In the genomic region with DNA sequence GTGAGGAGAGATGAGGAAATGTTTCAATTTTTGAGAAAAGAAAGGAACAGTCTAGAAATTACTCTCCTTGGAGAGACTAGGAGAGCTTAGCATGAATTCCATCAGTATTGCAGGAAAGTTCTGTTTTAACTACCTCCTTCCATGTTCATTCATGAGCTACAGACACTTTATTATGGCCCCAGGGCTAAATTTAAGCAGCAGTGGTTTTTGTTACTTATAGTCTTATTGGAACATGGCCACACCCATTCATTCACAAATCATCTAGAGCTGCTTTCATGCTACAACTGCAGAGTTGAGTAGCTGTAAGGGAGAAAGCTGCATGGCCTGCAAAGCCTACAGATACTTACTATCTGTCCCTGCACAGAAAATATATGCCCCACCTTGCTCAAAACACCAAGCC, we compare ENCODE assay signal across 14 cellular contexts.
DNase-seq lines count a peak whose midpoint lies in the region; ATAC-seq, FAIRE-seq and TF ChIP-seq lines count a peak whose summit lies in the region.
"Had no signal": no experiment of that assay in that cellular context is flagged by ENCODE, and none has a peak within 500 bp of the region (broad histone marks: within the 10 kb centered on the region; RNA-seq: fewer than 3 reads in every experiment).

No MANE protein-coding gene starts in this region.

- no peak for DNase-seq in GM12891 (ENCODE audit: insufficient read length, low spot score)
- DNase-seq in NCI-H1048 (lab: John Stamatoyannopoulos, UW), result peak; percentile 17
- DNase-seq in foreskin melanocyte, result peak; percentile 17
- no peak for DNase-seq in pancreas
- no peak for DNase-seq in NCI-H2081 (lab: John Stamatoyannopoulos, UW)
- DNase-seq in heart left ventricle, result no peak
- DNase-seq: BE2C; C1 segment of cervical spinal cord; CD4-positive, CD25-positive, alpha-beta regulatory T cell; CD8-positive, alpha-beta memory T cell; DMS153; DMS79; GDM1; HCEC 1CT had no signal

- no peaks in the 10 kb centered on the region for H3K4me1 ChIP-seq in pancreas
- peaks cover 0 to 6% (median 0%) of the 10 kb centered on the region in 12 donors for H3K4me1 ChIP-seq in heart left ventricle

- TF ChIP-seq CTCF in pancreas (IDR thresholded peaks at IDR 0.05) (no peak), heart left ventricle (IDR thresholded peaks at IDR 0.05) (no peak)

- H3K27ac ChIP-seq in pancreas (no peak overlapping the region), heart left ventricle (no peak overlapping the region)

- ATAC-seq in pancreas (no peak), heart left ventricle (no peak)

- H3K36me3 ChIP-seq in pancreas, result no peaks in the 10 kb centered on the region
- H3K36me3 ChIP-seq in heart left ventricle, result peaks cover 0 to 6% (median 0%) of the 10 kb centered on the region in 9 donors
- H3K36me3 ChIP-seq: BE2C had no signal

- H3K4me3 ChIP-seq in pancreas (no peak overlapping the region), heart left ventricle (no peak overlapping the region)

- intact Hi-C loops in pancreas (cut with DNase I) (no loop called here), heart left ventricle (cut with DNase I) (no loop called here)

- H3K27me3 ChIP-seq in pancreas, result no peaks in the 10 kb centered on the region
- H3K27me3 ChIP-seq in heart left ventricle, result no peaks in the 10 kb centered on the region
- H3K27me3 ChIP-seq: BE2C had no signal

- FAIRE-seq in GM12891 (lab: Jason Lieb, UNC) (peak; percentile 13), pancreas (lab: Jason Lieb, UNC) (no peak)

- H3K9me3 ChIP-seq in pancreas (no peaks in the 10 kb centered on the region), heart left ventricle (no peaks in the 10 kb centered on the region)
- H3K9me3 ChIP-seq: BE2C had no signal

- TF ChIP-seq POLR2A in GM12891 (IDR thresholded peaks at IDR 0.05; ENCODE audit: low read depth, low read length) (no peak), heart left ventricle (IDR thresholded peaks at IDR 0.05) (no peak)

TF ChIP-seq in GM12891, 5 proteins besides CTCF, POLR2A, EP300 and RAD21:
- TF ChIP-seq SPI1 (IDR thresholded peaks at IDR 0.05; ENCODE audit: low read depth, low read length) (no peak), POLR2AphosphoS5 (IDR thresholded peaks at IDR 0.05; ENCODE audit: low read depth, low read length) (no peak), POU2F2 (IDR thresholded peaks at IDR 0.05; ENCODE audit: low read depth, low read length) (no peak), PAX5 (IDR thresholded peaks at IDR 0.05; ENCODE audit: insufficient read depth, low read length, severe bottlenecking) (no peak), TAF1 (IDR thresholded peaks at IDR 0.05; ENCODE audit: low read depth, low read length) (no peak)

Comparison
In these comparisons a context has a peak if more than half of its experiments do, and no peak if none do; other contexts are left out.
1. DNase-seq: peak in NCI-H1048 (single experiment) and foreskin melanocyte (single experiment); none in GM12891 (single experiment), pancreas (0 of 6), NCI-H2081 (0 of 2) and heart left ventricle (0 of 5).